9 cellular contexts compared by ENCODE assay signal in the genomic region with DNA sequence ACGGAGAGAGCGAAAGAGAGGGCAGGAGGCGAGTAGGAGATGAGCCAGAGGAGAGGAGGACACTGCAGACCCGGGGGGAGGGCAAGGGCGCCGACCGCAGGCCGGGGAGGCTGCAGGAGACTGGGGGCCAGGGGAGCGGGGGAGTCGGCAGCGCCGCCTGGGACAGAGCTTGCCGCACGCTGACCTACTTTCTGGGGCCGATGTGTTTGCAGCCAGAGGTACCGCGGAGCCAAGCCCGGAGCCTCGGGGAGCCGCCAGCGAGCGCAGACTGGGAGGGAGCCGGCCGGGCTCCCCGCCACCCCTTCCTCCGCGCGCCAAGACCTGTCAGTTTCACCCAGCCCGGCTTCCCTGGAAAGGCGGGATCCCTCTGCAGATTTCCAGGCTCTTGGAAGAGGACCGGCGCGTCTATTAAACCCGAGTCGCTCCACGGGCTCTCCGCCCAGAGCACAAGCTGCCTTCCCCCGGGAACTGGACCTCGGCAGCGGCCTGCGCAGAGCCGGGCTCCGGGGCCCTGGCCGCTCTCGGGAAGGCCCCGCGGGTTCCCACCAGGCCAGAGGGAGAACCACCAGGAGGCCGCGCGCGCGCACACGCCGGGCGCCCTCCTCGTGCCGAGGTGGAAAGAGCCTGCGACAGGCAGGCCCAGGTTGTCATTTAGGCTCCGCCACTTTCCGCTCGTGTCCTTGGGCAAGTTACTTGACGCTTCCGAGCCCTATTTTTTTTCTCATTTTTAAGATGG.
DNase-seq lines count a peak whose midpoint lies in the region; ATAC-seq and TF ChIP-seq lines count a peak whose summit lies in the region.
"Had no signal": no experiment of that assay in that cellular context is flagged by ENCODE, and none has a peak within 500 bp of the region (broad histone marks: within the 10 kb centered on the region; RNA-seq: fewer than 3 reads in every experiment).

No MANE protein-coding gene starts in this region.

- DNase-seq in ACHN, result peak; percentile 60
- DNase-seq in esophagus muscularis mucosa (ENCODE audit: extremely low spot score), result peak; percentile 92
- DNase-seq in midbrain (lab: John Stamatoyannopoulos, UW), result peak; percentile 68
- DNase-seq in SHP77 (lab: John Stamatoyannopoulos, UW), result no peak
- DNase-seq in SIG-M5 treated with dmso at 0.1 percent for 504 hours (lab: John Stamatoyannopoulos, UW; ENCODE audit: unreplicated experiment), result no peak

- 1% methylated on average over 18 of the region's 63 CpGs for WGBS in esophagus muscularis mucosa

- intact Hi-C loops in esophagus muscularis mucosa (cut with DNase I), result no loop called here

- TF ChIP-seq CTCF in WI38 (IDR thresholded peaks at IDR 0.05; ENCODE audit: low read depth, low read length) (no peak), esophagus muscularis mucosa (IDR thresholded peaks at IDR 0.05) (peak in 1 of 3 experiments; percentile 5)

- TF ChIP-seq EP300 in esophagus muscularis mucosa (IDR thresholded peaks at IDR 0.05), result no peak

- peak; percentile 45 for ATAC-seq in GM18511 (IDR thresholded peaks at IDR 0.05; ENCODE audit: unreplicated experiment)

- peak overlapping the region; percentile 83 to 90 (median 87) for H3K27ac ChIP-seq in esophagus muscularis mucosa (replicated peaks in 1 of 4)
- peak overlapping the region; percentile 74 for H3K27ac ChIP-seq in temporal lobe (ENCODE audit: low read depth, low read length)
- H3K27ac ChIP-seq: neutrophil had no signal

- H3K4me3 ChIP-seq in WI38 (ENCODE audit: low read depth, low read length) (peak overlapping the region; percentile 55), esophagus muscularis mucosa (peak overlapping the region; percentile 56 to 60 (median 58))

- in situ Hi-C loops in ACHN (cut with HindIII; ENCODE audit: low pct_ligation_motif_present, low pct_unique_long_range_greater_than_20kb, low sequenced_read_pairs), result no loop called here

- H3K4me1 ChIP-seq in esophagus muscularis mucosa, result peaks cover 9 to 22% (median 20%) of the 10 kb centered on the region in 4 donors

- no peaks in the 10 kb centered on the region for H3K9me3 ChIP-seq in esophagus muscularis mucosa
- H3K9me3 ChIP-seq: neutrophil had no signal

- H3K27me3 ChIP-seq in esophagus muscularis mucosa, result no peaks in the 10 kb centered on the region

- TF ChIP-seq POLR2A in esophagus muscularis mucosa (IDR thresholded peaks at IDR 0.05; ENCODE audit: low read depth), result no peak

- no peaks in the 10 kb centered on the region for H3K36me3 ChIP-seq in esophagus muscularis mucosa
- H3K36me3 ChIP-seq: neutrophil had no signal

Comparison
In these comparisons a context has a peak if more than half of its experiments do, and no peak if none do; other contexts are left out.
1. DNase-seq: peak in ACHN (single experiment), esophagus muscularis mucosa (single experiment) and midbrain (single experiment); none in SHP77 (0 of 2) and SIG-M5 treated with dmso at 0.1 percent for 504 hours (single experiment).